In the genomic region with DNA sequence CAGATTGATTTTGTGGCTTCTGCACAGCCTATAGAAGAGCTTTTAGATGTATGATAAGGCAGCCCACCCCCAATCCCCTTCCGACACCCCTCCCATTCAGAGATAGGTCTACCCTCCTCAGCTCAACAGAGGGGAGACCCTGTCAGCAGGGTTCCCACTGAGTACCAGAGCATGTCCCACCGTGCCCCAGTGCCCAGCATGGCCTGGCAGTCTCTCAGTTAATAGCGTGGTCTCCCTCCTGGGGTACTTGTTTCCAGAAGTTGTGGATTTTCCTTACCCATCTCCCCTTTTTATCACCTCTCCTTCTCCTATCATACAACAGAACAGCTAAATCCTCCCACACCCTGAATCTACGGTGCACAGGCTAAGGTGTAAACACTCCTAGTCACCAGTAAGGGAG, we compare ENCODE assay signal across 23 cellular contexts. TPM values are rescaled to one million over a fixed set of nuclear protein-coding genes. Genes with fewer than 3 reads are reported as not detected.
DNase-seq lines count a peak whose midpoint lies in the region; ATAC-seq, FAIRE-seq and TF ChIP-seq lines count a peak whose summit lies in the region.
"Had no signal": no experiment of that assay in that cellular context is flagged by ENCODE, and none has a peak within 500 bp of the region (broad histone marks: within the 10 kb centered on the region; RNA-seq: fewer than 3 reads in every experiment).

No MANE protein-coding gene starts in this region.

- no peak overlapping the region for H3K4me3 ChIP-seq in GM23338
- no peak overlapping the region for H3K4me3 ChIP-seq in Loucy (ENCODE audit: low read length, poor library complexity, severe bottlenecking)
- no peak overlapping the region for H3K4me3 ChIP-seq in H1 (ENCODE audit: extremely low read depth in 1 of 4, insufficient read depth in 2 of 4, low read depth in 3 of 4, low read length in 4 of 4)

- H2BK20ac ChIP-seq in H1 (ENCODE audit: low read length): peak overlapping the region; percentile 0; the same call in 1 of the 2 replicates

- H3K18ac ChIP-seq in H1 (ENCODE audit: extremely low read depth, low read length): peak overlapping the region; percentile 15; the same call in 1 of the 2 replicates

- no peaks in the 10 kb centered on the region for H3K36me3 ChIP-seq in GM23338 (ENCODE audit: insufficient read depth)
- no peaks in the 10 kb centered on the region for H3K36me3 ChIP-seq in Loucy (ENCODE audit: insufficient read depth, low read length)
- H3K36me3 ChIP-seq in H1 (ENCODE audit: control insufficient read depth in 2 of 4, insufficient read depth in 4 of 4, low read length in 3 of 4): no peaks in the 10 kb centered on the region

- H4K8ac ChIP-seq in H1 (ENCODE audit: extremely low read depth, insufficient read depth, low read length): no peak overlapping the region

- no peaks in the 10 kb centered on the region; the same call in 1 of the 2 replicates for H3F3A ChIP-seq in GM23338 (replicated peaks; ENCODE audit: low read depth)
- peaks cover 5% of the 10 kb centered on the region; the same call in 1 of the 2 replicates for H3F3A ChIP-seq in Loucy (ENCODE audit: low read depth)

- H3K36me3 Mint-ChIP-seq in GM23338 (ENCODE audit: low read depth) (no peaks in the 10 kb centered on the region), type B pancreatic cell (peaks cover 4% of the 10 kb centered on the region)
- H3K36me3 Mint-ChIP-seq in activated CD8-positive, alpha-beta memory T cell treated with anti-CD3 and anti-CD28 coated beads, Interleukin-2, amount 10 ng/mL, durations not matched to agents 7 days and 5 days: no peaks in the 10 kb centered on the region

- no peak overlapping the region for H2BK5ac ChIP-seq in H1 (ENCODE audit: low read depth, low read length)

- no peak overlapping the region for H3K56ac ChIP-seq in H1 (replicated peaks; ENCODE audit: insufficient read length, low read depth, low read length)

- peak overlapping the region; percentile 29 for H4K91ac ChIP-seq in H1 (replicated peaks; ENCODE audit: insufficient read length, low read length)

- H2BK15ac ChIP-seq in H1 (ENCODE audit: low read length): no peak overlapping the region

- H3K4me1 ChIP-seq in GM23338 (ENCODE audit: insufficient read depth) (peaks cover 30% of the 10 kb centered on the region), Loucy (ENCODE audit: insufficient read depth, low read length, poor library complexity, severe bottlenecking) (peaks cover 94% of the 10 kb centered on the region), H1 (replicated peaks in 1 of 4; ENCODE audit: control insufficient read depth in 3 of 4, insufficient read depth in 4 of 4, low read length in 3 of 4) (peaks cover 0 to 8% (median 2%) of the 10 kb centered on the region in 4 experiments; a peak in 3 of 7 replicates)

- H2BK120ac ChIP-seq in H1 (replicated peaks; ENCODE audit: low read depth, low read length): no peak overlapping the region

- no peak overlapping the region for H3K4ac ChIP-seq in H1 (replicated peaks; ENCODE audit: insufficient read length, low read depth, low read length)

- no peak overlapping the region for H3K23ac ChIP-seq in H1 (ENCODE audit: insufficient read length)

- no peaks in the 10 kb centered on the region; the same call in 1 of the 2 replicates for H3K23me2 ChIP-seq in H1 (ENCODE audit: low read depth, low read length)

- H4K5ac ChIP-seq in H1 (ENCODE audit: insufficient read length, low read depth, low read length): no peak overlapping the region

- H3K4me2 ChIP-seq in GM23338 (no peak overlapping the region), Loucy (ENCODE audit: low read depth, low read length, poor library complexity, severe bottlenecking) (no peak overlapping the region), H1 (ENCODE audit: insufficient read depth in 1 of 2, low read depth in 2 of 2, low read length in 2 of 2) (no peak overlapping the region)

- H2BK12ac ChIP-seq in H1 (ENCODE audit: low read depth, low read length): peak overlapping the region; percentile 93; the same call in 1 of the 2 replicates

- peak overlapping the region; percentile 5 for H3K9ac ChIP-seq in Loucy (ENCODE audit: low read depth, low read length, poor library complexity, severe bottlenecking)
- no peak overlapping the region for H3K9ac ChIP-seq in H1 (replicated peaks in 1 of 4; ENCODE audit: extremely low read depth in 1 of 4, low read depth in 3 of 4, low read length in 3 of 4)

- H3K4me1 Mint-ChIP-seq in GM23338 (peaks cover 23% of the 10 kb centered on the region), type B pancreatic cell (ENCODE audit: unreplicated experiment) (peaks cover 37% of the 10 kb centered on the region)
- H3K4me1 Mint-ChIP-seq in activated CD8-positive, alpha-beta memory T cell treated with anti-CD3 and anti-CD28 coated beads, Interleukin-2, amount 10 ng/mL, durations not matched to agents 7 days and 5 days: peaks cover 53% of the 10 kb centered on the region

- H2AK5ac ChIP-seq in H1 (ENCODE audit: low read depth, low read length): peak overlapping the region; percentile 69; the same call in 1 of the 2 replicates

- WGBS in H1 (ENCODE audit: extremely low coverage in 1 of 2, insufficient coverage in 1 of 2, insufficient read length in 1 of 2, insufficient replicate concordance in 2 of 2, low coverage in 1 of 2, low lambda C conversion rate in 2 of 2, missing lambda C conversion rate in 1 of 2), 2 experiments: 74% methylated on average over 3 of the region's 4 CpGs; no CpG with 5 or more reads in 1 of the 2 experiments

- POLR2A ChIA-PET in H1 (lab: Charles Lee; ENCODE audit: partially characterized antibody): interaction anchor here (0.6 to 1.0 kb wide), 2 partner anchors 14 kb away, joined by 3 read pairs; no protein-coding TSS in a partner anchor

- no peaks in the 10 kb centered on the region for H4K20me1 ChIP-seq in GM23338 (replicated peaks; ENCODE audit: insufficient read depth)
- H4K20me1 ChIP-seq in Loucy (ENCODE audit: insufficient read depth, low read length, poor library complexity, severe bottlenecking): no peaks in the 10 kb centered on the region
- H4K20me1 ChIP-seq in H1 (replicated peaks in 1 of 2; ENCODE audit: control insufficient read depth in 1 of 2, insufficient read depth in 2 of 2, low read length in 2 of 2): no peaks in the 10 kb centered on the region

- H3K27ac Mint-ChIP-seq in GM23338: no peak overlapping the region
- H3K27ac Mint-ChIP-seq in type B pancreatic cell: peak overlapping the region; percentile 8
- no peak overlapping the region for H3K27ac Mint-ChIP-seq in activated CD8-positive, alpha-beta memory T cell treated with anti-CD3 and anti-CD28 coated beads, Interleukin-2, amount 10 ng/mL, durations not matched to agents 7 days and 5 days

- TF ChIP-seq RAD21 in H1 (IDR thresholded peaks at IDR 0.05 in 1 of 2, conservative IDR thresholded peaks at IDR 0.05 in 1 of 2; ENCODE audit: low read depth in 2 of 2, low read length in 2 of 2): no peak

- H3K79me2 ChIP-seq in GM23338 (replicated peaks; ENCODE audit: insufficient read depth) (no peaks in the 10 kb centered on the region), Loucy (ENCODE audit: insufficient read depth, low read length) (no peaks in the 10 kb centered on the region), H1 (ENCODE audit: control insufficient read depth in 1 of 2, insufficient read depth in 2 of 2, low read length in 2 of 2) (no peaks in the 10 kb centered on the region)

- no peak overlapping the region for H3K27ac ChIP-seq in GM23338 (ENCODE audit: low read depth)
- H3K27ac ChIP-seq in H1 (ENCODE audit: low read depth, low read length): no peak overlapping the region
- H3K27ac ChIP-seq: RWPE1 had no signal

- FAIRE-seq in H1 (lab: Jason Lieb, UNC): no peak
- FAIRE-seq: GM12892, HepG2 had no signal

- no peaks in the 10 kb centered on the region for H3K79me1 ChIP-seq in H1 (ENCODE audit: low read depth, low read length)

- TF ChIP-seq CTCF in GM23338 (conservative IDR thresholded peaks at IDR 0.05; ENCODE audit: low read depth in 2 of 2) (no peak), Loucy (conservative IDR thresholded peaks at IDR 0.05; ENCODE audit: low read length) (no peak), H1 (IDR thresholded peaks at IDR 0.05; ENCODE audit: control extremely low read depth in 1 of 3, insufficient read depth in 1 of 3, low read depth in 1 of 3, low read length in 3 of 3) (no peak), type B pancreatic cell (conservative IDR thresholded peaks at IDR 0.05) (no peak)

- CTCF ChIA-PET in H1 (lab: Charles Lee; ENCODE audit: partially characterized antibody): interaction anchor here (0.8 to 1.0 kb wide), 2 partner anchors 18 to 42 kb away, joined by 3 to 4 read pairs; no protein-coding TSS in a partner anchor
- CTCF ChIA-PET in activated CD8-positive, alpha-beta memory T cell treated with anti-CD3 and anti-CD28 coated beads, Interleukin-2, amount 10 ng/mL, durations not matched to agents 7 days and 5 days (lab: Charles Lee): no interaction called here

- ATAC-seq in GM23338 (peak; percentile 22; the same call in 2 of the 3 replicates), GM21737 (IDR thresholded peaks at IDR 0.05; ENCODE audit: unreplicated experiment) (no peak)
- no peak for ATAC-seq in activated CD8-positive, alpha-beta memory T cell treated with anti-CD3 and anti-CD28 coated beads, Interleukin-2, amount 10 ng/mL, durations not matched to agents 7 days and 5 days
- ATAC-seq: HepG2 had no signal

- TF ChIP-seq POLR2A in H1 (IDR thresholded peaks at IDR 0.05; ENCODE audit: control extremely low read depth in 1 of 2, low read depth in 2 of 2, low read length in 2 of 2): no peak

- DNase-seq in GM23338 (ENCODE audit: low spot score) (no peak), H1 (ENCODE audit: low read depth in 1 of 2, low spot score in 2 of 2) (no peak), type B pancreatic cell (ENCODE audit: extremely low spot score, unreplicated experiment) (no peak), RPMI8226 (no peak)
- DNase-seq in activated CD8-positive, alpha-beta memory T cell treated with anti-CD3 and anti-CD28 coated beads, Interleukin-2, amount 10 ng/mL, durations not matched to agents 7 days and 5 days: no peak
- DNase-seq: C1 segment of cervical spinal cord; CD8-positive, alpha-beta memory T cell; DMS 273 treated with DMSO at 0.1 percent for 48 hours; DMS79 treated with DMSO at 0.1 percent for 48 hours; H7; MM.1S; NCI-H2029; NCI-H446; NCI-H526 treated with DMSO at 0.1 percent for 48 hours; SHP77 treated with DMSO at 0.1 percent for 48 hours had no signal

- no peaks in the 10 kb centered on the region for H3K9me2 ChIP-seq in GM23338 (ENCODE audit: insufficient read depth)
- no peaks in the 10 kb centered on the region for H3K9me2 ChIP-seq in Loucy (replicated peaks; ENCODE audit: low read depth, low read length)

- no peak for TF ChIP-seq EP300 in H1 (IDR thresholded peaks at IDR 0.05; ENCODE audit: borderline replicate concordance in 1 of 2, low read depth in 2 of 2, low read length in 2 of 2)

- no peaks in the 10 kb centered on the region for H3K9me3 ChIP-seq in Loucy (ENCODE audit: insufficient read depth, low read depth, low read length)
- no peaks in the 10 kb centered on the region for H3K9me3 ChIP-seq in H1 (ENCODE audit: insufficient read depth in 2 of 2, low read depth in 1 of 2, low read length in 1 of 2)

- H3K27me3 ChIP-seq in GM23338 (ENCODE audit: insufficient read depth) (no peaks in the 10 kb centered on the region), Loucy (ENCODE audit: insufficient read depth, low read length, poor library complexity, severe bottlenecking) (no peaks in the 10 kb centered on the region), H1 (replicated peaks in 1 of 4; ENCODE audit: control insufficient read depth in 3 of 4, extremely low read depth in 1 of 4, insufficient read depth in 3 of 4, low read length in 3 of 4) (no peaks in the 10 kb centered on the region)

- H3K9me3 Mint-ChIP-seq in GM23338 (no peaks in the 10 kb centered on the region), type B pancreatic cell (peaks cover 4% of the 10 kb centered on the region)
- no peaks in the 10 kb centered on the region for H3K9me3 Mint-ChIP-seq in activated CD8-positive, alpha-beta memory T cell treated with anti-CD3 and anti-CD28 coated beads, Interleukin-2, amount 10 ng/mL, durations not matched to agents 7 days and 5 days (ENCODE audit: low read depth)
- H3K9me3 Mint-ChIP-seq: CD8-positive, alpha-beta memory T cell had no signal

- H3K14ac ChIP-seq in H1 (ENCODE audit: insufficient read length): no peak overlapping the region

- H3K27me3 Mint-ChIP-seq in GM23338 (ENCODE audit: insufficient read depth, low read depth, poor library complexity) (peaks cover 12% of the 10 kb centered on the region), type B pancreatic cell (no peaks in the 10 kb centered on the region)
- H3K27me3 Mint-ChIP-seq in activated CD8-positive, alpha-beta memory T cell treated with anti-CD3 and anti-CD28 coated beads, Interleukin-2, amount 10 ng/mL, durations not matched to agents 7 days and 5 days: no peaks in the 10 kb centered on the region

- H2AFZ ChIP-seq in GM23338: no peak overlapping the region; the same call in 1 of the 2 replicates
- H2AFZ ChIP-seq in Loucy (ENCODE audit: low read length): no peak overlapping the region
- no peak overlapping the region for H2AFZ ChIP-seq in H1 (ENCODE audit: low read length)

- no peak overlapping the region for H3K4me3 Mint-ChIP-seq in GM23338
- no peak overlapping the region for H3K4me3 Mint-ChIP-seq in type B pancreatic cell
- no peak overlapping the region for H3K4me3 Mint-ChIP-seq in activated CD8-positive, alpha-beta memory T cell treated with anti-CD3 and anti-CD28 coated beads, Interleukin-2, amount 10 ng/mL, durations not matched to agents 7 days and 5 days
- H3K4me3 Mint-ChIP-seq: CD8-positive, alpha-beta memory T cell had no signal

RNA-seq across cellular contexts. Expression of a gene that starts 6.8 kb away (rescaled TPM):
- 0.66 TPM in 1 of 2 replicates, not detected in the other for total RNA-seq in GM23338 (2014; rRNA removed; shearing (Covaris generic))
- 0.42 and 0.78 TPM in 2 replicates for polyA plus RNA-seq in GM23338 (2016; fragmentation: Nextera tagmentation; extraction: Ambion mirVana)
- total RNA-seq in H1 (2021; fragmentation: NEBNext Ultra II Directional; extraction: Animal tissue kit (Norgen Biotek cat#: 25700)): 0.61 TPM in 1 of 2 replicates, not detected in the other
- 0.39 and 0.42 TPM in 2 replicates for polyA plus RNA-seq in H1 (2011; rRNA removed)
- 0.36 TPM for polyA plus RNA-seq in H1 (2011; cell fraction: cytosol; rRNA removed)
- 0.64 TPM for polyA plus RNA-seq in H1 (2011; cell fraction: nucleus; rRNA removed)
- polyA plus RNA-seq in H1 (2012, experiment 1 of 2): 0.28 to 0.50 TPM in 2 of 4 replicates, not detected in the others
- not detected for polyA plus RNA-seq in H1 (2012, experiment 2 of 2)
- polyA plus RNA-seq in H1 (2013, experiment 1 of 2): 0.10 TPM
- 0.26 TPM for polyA plus RNA-seq in H1 (2013, experiment 2 of 2)
- polyA minus RNA-seq in H1 (2011; rRNA and poly(A)+ RNA removed): not detected in 2 replicates
- polyA minus RNA-seq in H1 (2011; cell fraction: cytosol; rRNA and poly(A)+ RNA removed): not detected
- polyA minus RNA-seq in H1 (2011; cell fraction: nucleus; rRNA and poly(A)+ RNA removed): not detected
- total RNA-seq in type B pancreatic cell (ENCODE audit: low replicate concordance): 6.0 and 7.8 TPM in 2 replicates
- total RNA-seq in activated CD8-positive, alpha-beta memory T cell treated with anti-CD3 and anti-CD28 coated beads, Interleukin-2, amount 10 ng/mL, durations not matched to agents 7 days and 5 days: 1 to 10 TPM in 1 of 2 experiments, under 1 TPM in 1; 0.73 to 1.3 TPM
- total RNA-seq: A673, H7, HepG2, HT1080, LHCN-M2 had no signal
- polyA plus RNA-seq: CD8-positive, alpha-beta memory T cell had no signal

RNA-seq across cellular contexts. Expression of a gene that starts 19.8 kb away (rescaled TPM):
- 0.69 and 3.3 TPM in 2 replicates for total RNA-seq in GM23338 (2014; rRNA removed; shearing (Covaris generic))
- polyA plus RNA-seq in GM23338 (2016; fragmentation: Nextera tagmentation; extraction: Ambion mirVana): 4.6 and 5.0 TPM in 2 replicates
- total RNA-seq in H1 (2021; fragmentation: NEBNext Ultra II Directional; extraction: Animal tissue kit (Norgen Biotek cat#: 25700)): 2.6 and 2.8 TPM in 2 replicates
- 3.9 and 4.1 TPM in 2 replicates for polyA plus RNA-seq in H1 (2011; rRNA removed)
- 5.8 TPM for polyA plus RNA-seq in H1 (2011; cell fraction: cytosol; rRNA removed)
- polyA plus RNA-seq in H1 (2011; cell fraction: nucleus; rRNA removed): 5.1 TPM
- 2.6 to 3.9 TPM (median 3.2 TPM) in 4 replicates for polyA plus RNA-seq in H1 (2012, experiment 1 of 2)
- 1.5 TPM for polyA plus RNA-seq in H1 (2012, experiment 2 of 2)
- polyA plus RNA-seq in H1 (2013, experiment 1 of 2): 1.1 TPM
- 1.7 TPM for polyA plus RNA-seq in H1 (2013, experiment 2 of 2)
- 1.00 and 1.6 TPM in 2 replicates for polyA minus RNA-seq in H1 (2011; rRNA and poly(A)+ RNA removed)
- polyA minus RNA-seq in H1 (2011; cell fraction: cytosol; rRNA and poly(A)+ RNA removed): 2.1 TPM
- polyA minus RNA-seq in H1 (2011; cell fraction: nucleus; rRNA and poly(A)+ RNA removed): 2.8 TPM
- total RNA-seq in type B pancreatic cell (ENCODE audit: low replicate concordance): 131 and 152 TPM in 2 replicates
- 100 to 1,000 TPM in 1 of 2 experiments, 10 to 100 TPM in 1; 85.3 to 128 TPM for total RNA-seq in activated CD8-positive, alpha-beta memory T cell treated with anti-CD3 and anti-CD28 coated beads, Interleukin-2, amount 10 ng/mL, durations not matched to agents 7 days and 5 days

RNA-seq across cellular contexts. Expression of a gene that starts 50.5 kb away (rescaled TPM):
- total RNA-seq in GM23338 (2014; rRNA removed; shearing (Covaris generic)): 0.62 and 0.94 TPM in 2 replicates
- polyA plus RNA-seq in GM23338 (2016; fragmentation: Nextera tagmentation; extraction: Ambion mirVana) (0.57 and 1.2 TPM in 2 replicates), H1 (2011; rRNA removed) (2.9 and 3.2 TPM in 2 replicates)
- total RNA-seq in H1 (2021; fragmentation: NEBNext Ultra II Directional; extraction: Animal tissue kit (Norgen Biotek cat#: 25700)): 1.3 and 1.6 TPM in 2 replicates
- polyA plus RNA-seq in H1 (2011; cell fraction: cytosol; rRNA removed): 2.7 TPM
- polyA plus RNA-seq in H1 (2011; cell fraction: nucleus; rRNA removed): 3.4 TPM
- 1.1 to 1.9 TPM (median 1.6 TPM) in 4 replicates for polyA plus RNA-seq in H1 (2012, experiment 1 of 2)
- polyA plus RNA-seq in H1 (2012, experiment 2 of 2): 1.1 TPM
- polyA plus RNA-seq in H1 (2013, experiment 1 of 2): 0.83 TPM
- polyA plus RNA-seq in H1 (2013, experiment 2 of 2): 0.90 TPM
- polyA minus RNA-seq in H1 (2011; rRNA and poly(A)+ RNA removed): 3.0 and 3.5 TPM in 2 replicates
- not detected for polyA minus RNA-seq in H1 (2011; cell fraction: cytosol; rRNA and poly(A)+ RNA removed)
- polyA minus RNA-seq in H1 (2011; cell fraction: nucleus; rRNA and poly(A)+ RNA removed): 1.7 TPM
- 0.34 TPM in 1 of 2 replicates, not detected in the other for total RNA-seq in type B pancreatic cell (ENCODE audit: low replicate concordance)
- under 1 TPM; 0.23 to 0.29 TPM for total RNA-seq in activated CD8-positive, alpha-beta memory T cell treated with anti-CD3 and anti-CD28 coated beads, Interleukin-2, amount 10 ng/mL, durations not matched to agents 7 days and 5 days
- total RNA-seq: A673; CD8-positive, alpha-beta memory T cell; HepG2; HT1080; LHCN-M2 had no signal
- polyA plus RNA-seq: CD8-positive, alpha-beta memory T cell; HepG2 had no signal

RNA-seq across cellular contexts. Expression of a gene that starts 57.8 kb away (rescaled TPM):
- 61.1 and 63.2 TPM in 2 replicates for total RNA-seq in GM23338 (2014; rRNA removed; shearing (Covaris generic))
- polyA plus RNA-seq in GM23338 (2016; fragmentation: Nextera tagmentation; extraction: Ambion mirVana) (239 and 262 TPM in 2 replicates), H1 (2011; rRNA removed) (170 and 190 TPM in 2 replicates)
- total RNA-seq in H1 (2021; fragmentation: NEBNext Ultra II Directional; extraction: Animal tissue kit (Norgen Biotek cat#: 25700)): 109 and 117 TPM in 2 replicates
- polyA plus RNA-seq in H1 (2011; cell fraction: cytosol; rRNA removed): 183 TPM
- 136 TPM for polyA plus RNA-seq in H1 (2011; cell fraction: nucleus; rRNA removed)
- 113 to 153 TPM (median 133 TPM) in 4 replicates for polyA plus RNA-seq in H1 (2012, experiment 1 of 2)
- polyA plus RNA-seq in H1 (2012, experiment 2 of 2): 50.1 TPM
- 82.7 TPM for polyA plus RNA-seq in H1 (2013, experiment 1 of 2)
- 87.6 TPM for polyA plus RNA-seq in H1 (2013, experiment 2 of 2)
- 117 and 161 TPM in 2 replicates for polyA minus RNA-seq in H1 (2011; rRNA and poly(A)+ RNA removed)
- polyA minus RNA-seq in H1 (2011; cell fraction: cytosol; rRNA and poly(A)+ RNA removed): 65.9 TPM
- 49.6 TPM for polyA minus RNA-seq in H1 (2011; cell fraction: nucleus; rRNA and poly(A)+ RNA removed)
- total RNA-seq in type B pancreatic cell (ENCODE audit: low replicate concordance): 55.6 and 65.4 TPM in 2 replicates
- 10 to 100 TPM; 21.7 to 25.5 TPM for total RNA-seq in activated CD8-positive, alpha-beta memory T cell treated with anti-CD3 and anti-CD28 coated beads, Interleukin-2, amount 10 ng/mL, durations not matched to agents 7 days and 5 days

Comparison
In these comparisons a context has a peak if more than half of its experiments do, and no peak if none do; other contexts are left out.
1. RNA of a gene that starts 19.8 kb away (total RNA-seq): 131 to 152 TPM in type B pancreatic cell and 85.3 to 128 TPM in activated CD8-positive, alpha-beta memory T cell treated with anti-CD3 and anti-CD28 coated beads, Interleukin-2, amount 10 ng/mL, durations not matched to agents 7 days and 5 days; 2.6 to 2.8 TPM in H1 and 0.69 to 3.3 TPM in GM23338; every median in the first group is over 10 times any median in the second.